8 cellular contexts compared by ENCODE assay signal in the genomic region with DNA sequence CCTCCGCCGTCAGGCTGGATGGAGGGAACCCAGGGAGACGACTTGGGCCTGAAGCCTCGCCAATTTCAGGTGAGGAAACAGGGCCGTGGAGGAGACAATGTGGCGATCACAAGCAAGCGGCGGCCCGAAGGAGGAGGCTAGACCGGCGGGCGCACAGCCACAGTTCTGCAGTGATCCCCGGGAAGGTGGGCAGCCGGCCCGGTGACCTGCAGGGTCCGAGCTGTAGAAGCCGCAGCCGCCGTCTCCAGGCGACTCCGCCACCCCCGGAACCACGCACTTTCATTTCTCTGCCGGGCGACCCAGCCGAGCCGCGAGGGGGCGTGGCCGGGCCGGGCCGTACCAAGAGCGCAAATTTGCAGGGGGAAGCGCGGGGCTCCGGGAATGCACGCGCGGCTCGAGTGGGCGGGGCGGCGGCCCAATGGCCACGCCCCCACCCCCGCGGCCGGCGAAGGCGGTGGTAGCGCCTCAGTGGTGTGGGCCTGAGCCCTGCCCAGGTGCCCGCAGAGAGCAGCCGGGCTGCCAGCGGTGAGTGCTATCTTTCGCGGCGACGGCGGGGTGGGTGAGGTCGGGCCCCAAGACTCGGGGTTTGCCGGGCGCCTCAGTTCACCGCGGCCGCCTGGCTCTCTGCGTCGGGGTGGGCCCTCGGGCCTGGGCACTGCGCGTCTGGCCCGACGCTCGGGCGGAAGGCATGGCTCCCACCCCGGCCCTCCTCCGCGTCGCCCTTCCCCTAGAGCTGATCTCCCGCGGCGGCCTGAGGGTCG. TPM values are rescaled to one million over a fixed set of nuclear protein-coding genes. Genes with fewer than 3 reads are reported as not detected.
A peak's percentile ranks its signal among the peaks of the same experiment; 100 is the strongest.
DNase-seq lines count a peak whose midpoint lies in the region; ATAC-seq and TF ChIP-seq lines count a peak whose summit lies in the region.

A gene (plus strand): TSS at position 501 of the 761 bp plus-strand sequence. CDS start 38,847 bp downstream, outside the sequence.

- H3K27ac ChIP-seq in IMR-90 (ENCODE audit: insufficient read depth, low read length) = peak within 1 kb of the TSS; percentile 86
- H3K27ac ChIP-seq in OCI-LY7 (ENCODE audit: low read depth, low read length, poor library complexity, severe bottlenecking) = peak within 1 kb of the TSS; percentile 31

- H4K91ac ChIP-seq in IMR-90 (ENCODE audit: insufficient read depth, low read depth, low read length) = no peak within 1 kb of the TSS; the same call in none of the 2 replicates

- peak within 1 kb of the TSS; percentile 98 for H3K23ac ChIP-seq in IMR-90 (ENCODE audit: low read depth, low read length)

- H2AFZ ChIP-seq in IMR-90 (replicated peaks; ENCODE audit: low read length, poor library complexity) (peak within 1 kb of the TSS; percentile 95), OCI-LY7 (ENCODE audit: low read length) (peak within 1 kb of the TSS; percentile 82)

- intact Hi-C loops in IMR-90 (cut with micrococcal nuclease) (loop anchor here (2.0 to 10.0 kb wide), 3 partner anchors 48 to 100 kb away; no protein-coding TSS in a partner anchor), OCI-LY7 (cut with micrococcal nuclease; ENCODE audit: unreplicated experiment) (loop anchor here (1.0 kb wide), 1 partner anchor 37 kb away; no protein-coding TSS in a partner anchor)

- H3K79me2 ChIP-seq in OCI-LY7 (ENCODE audit: insufficient read depth, low read depth, low read length) = no peaks in the 10 kb centered on the region

- ATAC-seq in GM21528 (IDR thresholded peaks at IDR 0.05; ENCODE audit: low FRiP score, unreplicated experiment) (peak; percentile 85), IMR-90 (ENCODE audit: low read depth) (peak; percentile 99)

- TF ChIP-seq CTCF in IMR-90 (conservative IDR thresholded peaks at IDR 0.05; ENCODE audit: low read depth, low read length) (no peak), OCI-LY7 (conservative IDR thresholded peaks at IDR 0.05; ENCODE audit: low read length) (0 out of 2 replicates have a peak, but pooled peaks have one; percentile 12), epithelial cell of esophagus (IDR thresholded peaks at IDR 0.05; ENCODE audit: insufficient read depth, low read depth, low read length, missing control alignments) (no peak)

- H4K8ac ChIP-seq in IMR-90 (ENCODE audit: low read depth in 2 of 2, low read length in 2 of 2) = peak within 1 kb of the TSS; percentile 57 to 84

- H2BK15ac ChIP-seq in IMR-90 (ENCODE audit: low read depth, low read length) = peak within 1 kb of the TSS; percentile 58; the same call in 1 of the 3 replicates

- dilution Hi-C loops in IMR-90 (cut with HindIII; ENCODE audit: low sequenced_read_pairs, unreplicated experiment) = no loop called here

- H3K14ac ChIP-seq in IMR-90 (replicated peaks; ENCODE audit: low read depth, low read length) = peak within 1 kb of the TSS; percentile 88

- peak within 1 kb of the TSS; percentile 89 for H3K9ac ChIP-seq in IMR-90 (ENCODE audit: low read depth, low read length)

- 0% methylated on average over 43 of the region's 82 CpGs; no CpG with 5 or more reads in 1 of the 2 experiments for WGBS in IMR-90 (ENCODE audit: extremely low coverage in 2 of 2, insufficient read length in 1 of 2), 2 experiments

- H3K36me3 ChIP-seq in IMR-90 (ENCODE audit: control insufficient read depth, insufficient read depth, low read length) (no peaks in the 10 kb centered on the region), OCI-LY7 (ENCODE audit: insufficient read depth, low read length) (no peaks in the 10 kb centered on the region)

- H2AK9ac ChIP-seq in IMR-90 (replicated peaks; ENCODE audit: low read depth, low read length, poor library complexity) = peak within 1 kb of the TSS; percentile 98

- H3K4me1 ChIP-seq in IMR-90 (ENCODE audit: control insufficient read depth, insufficient read depth, low read length) = peaks cover 2% of the 10 kb centered on the region
- peaks cover 14% of the 10 kb centered on the region for H3K4me1 ChIP-seq in OCI-LY7 (ENCODE audit: insufficient read depth, low read length, poor library complexity, severe bottlenecking)

- peak within 1 kb of the TSS; percentile 85 for H3K4ac ChIP-seq in IMR-90 (ENCODE audit: low read depth, low read length)

- H3K4me2 ChIP-seq in IMR-90 (ENCODE audit: low read depth, low read length) = peak within 1 kb of the TSS; percentile 86
- H3K4me2 ChIP-seq in OCI-LY7 (ENCODE audit: low read length) = peak within 1 kb of the TSS; percentile 91

- H2BK120ac ChIP-seq in IMR-90 (ENCODE audit: low read depth, low read length) = peak within 1 kb of the TSS; percentile 25

- no peak within 1 kb of the TSS for H2BK20ac ChIP-seq in IMR-90 (ENCODE audit: low read depth, low read length)

- peak within 1 kb of the TSS; percentile 52; the same call in 1 of the 2 replicates for H3K56ac ChIP-seq in IMR-90 (ENCODE audit: extremely low read depth, insufficient read depth, low read length)

- no peaks in the 10 kb centered on the region for H3K9me2 ChIP-seq in OCI-LY7 (ENCODE audit: insufficient read depth, low read length)

- H2BK5ac ChIP-seq in IMR-90 (ENCODE audit: low read depth, low read length, poor library complexity, severe bottlenecking) = peak within 1 kb of the TSS; percentile 71

- no peak within 1 kb of the TSS; the same call in 1 of the 2 replicates for H3K18ac ChIP-seq in IMR-90 (ENCODE audit: low read depth, low read length)

- H3K9me3 ChIP-seq in IMR-90 (ENCODE audit: control insufficient read depth, insufficient read depth, low read length) (no peaks in the 10 kb centered on the region), OCI-LY7 (ENCODE audit: low read length) (no peaks in the 10 kb centered on the region)

- H4K5ac ChIP-seq in IMR-90 (ENCODE audit: low read depth, low read length) = peak within 1 kb of the TSS; percentile 38

- peaks cover 28 to 53% of the 10 kb centered on the region in 2 experiments for H3K79me1 ChIP-seq in IMR-90 (ENCODE audit: low read depth in 1 of 2, low read length in 2 of 2)

- CTCF ChIA-PET in IMR-90 (lab: Yijun Ruan, JAX) (no interaction called here), OCI-LY7 (lab: Charles Lee; ENCODE audit: unreplicated experiment) (interaction anchor here (0.6 to 1.1 kb wide), 2 partner anchors 17 to 106 kb away, joined by 3 read pairs; no protein-coding TSS in a partner anchor)

- BruUV-seq in IMR-90 (replicated peaks; lab: Mats Ljungman, UMichigan) = no TSS peak
- no TSS peak for BruUV-seq in OCI-LY7 (replicated peaks; lab: Mats Ljungman, UMichigan)

- DNase-seq in DMS 273 treated with DMSO at 0.1 percent for 48 hours (lab: John Stamatoyannopoulos, UW) (peak; percentile 84), IMR-90 (peak; percentile 88), OCI-LY7 (ENCODE audit: low spot score) (peak; percentile 93), activated T-cell treated with anti-CD3 and anti-CD28 coated beads for 4 hours (peak; percentile 97), epithelial cell of esophagus (ENCODE audit: low read depth) (peak; percentile 95), mucosa of gallbladder (ENCODE audit: low spot score) (peak; percentile 96)
- peak; percentile 95 for DNase-seq in stimulated activated CD8-positive, alpha-beta memory T cell treated with anti-CD3 and anti-CD28 coated beads, Interleukin-4, amount 100 ng/mL, for 24 hours (ENCODE audit: low read depth)

- H3K4me3 ChIP-seq in IMR-90 (ENCODE audit: insufficient read depth, low read depth, low read length) (peak within 1 kb of the TSS; percentile 78), OCI-LY7 (ENCODE audit: low read depth, low read length, poor library complexity, severe bottlenecking) (peak within 1 kb of the TSS; percentile 98), epithelial cell of esophagus (ENCODE audit: low read length) (peak within 1 kb of the TSS; percentile 94)

- POLR2A ChIA-PET in IMR-90 (lab: Charles Lee; ENCODE audit: unreplicated experiment) = interaction anchor here (0.6 kb wide), 1 partner anchor 7 kb away, joined by 3 read pairs; no protein-coding TSS in a partner anchor
- POLR2A ChIA-PET in OCI-LY7 (lab: Charles Lee) = interaction anchor here (0.5 to 1.3 kb wide), 7 partner anchors 8 to 86 kb away, joined by 3 to 6 read pairs (median 3); a partner anchor contains a TSS

- peak; percentile 3; the same call in 1 of the 2 replicates for TF ChIP-seq RAD21 in IMR-90 (IDR thresholded peaks at IDR 0.05; ENCODE audit: low read length)

- in situ Hi-C loops in IMR-90 (cut with MboI; ENCODE audit: low sequenced_read_pairs) = no loop called here

- H4K20me1 ChIP-seq in IMR-90 (ENCODE audit: insufficient read depth, low read length) (peaks cover 24% of the 10 kb centered on the region), OCI-LY7 (ENCODE audit: insufficient read depth, low read length) (no peaks in the 10 kb centered on the region; the same call in 1 of the 2 replicates)

- peaks cover 7% of the 10 kb centered on the region; the same call in 1 of the 2 replicates for H3K9me1 ChIP-seq in IMR-90 (ENCODE audit: insufficient read depth, low read length)

- no peaks in the 10 kb centered on the region for H3K27me3 ChIP-seq in IMR-90 (ENCODE audit: control insufficient read depth, insufficient read depth, low read length)

- TF ChIP-seq POLR2A in IMR-90 (IDR thresholded peaks at IDR 0.05; ENCODE audit: low read depth, low read length) = peak; percentile 99

- peak within 1 kb of the TSS; percentile 66 for H2AK5ac ChIP-seq in IMR-90 (ENCODE audit: low read depth, low read length)

TF ChIP-seq in IMR-90, 13 proteins besides CTCF, POLR2A, EP300 and RAD21 (continues in another document):
- TF ChIP-seq CEBPB (IDR thresholded peaks at IDR 0.05; ENCODE audit: low read depth, low read length) (no peak), RFX5 (IDR thresholded peaks at IDR 0.05; ENCODE audit: low read depth, low read length) (no peak), BHLHE40 (IDR thresholded peaks at IDR 0.05; ENCODE audit: low read depth, low read length) (peak; percentile 100), CHD1 (IDR thresholded peaks at IDR 0.05; ENCODE audit: low read depth, low read length) (peak; percentile 100; the same call in 1 of the 2 replicates), MXI1 (IDR thresholded peaks at IDR 0.05; ENCODE audit: borderline replicate concordance, low read depth, low read length) (peak; percentile 81; the same call in 1 of the 2 replicates), FOS (IDR thresholded peaks at IDR 0.05; ENCODE audit: low read depth, low read length) (0 out of 2 replicates have a peak, but pooled peaks have one; percentile 24)
- TF ChIP-seq, protein P1, sequence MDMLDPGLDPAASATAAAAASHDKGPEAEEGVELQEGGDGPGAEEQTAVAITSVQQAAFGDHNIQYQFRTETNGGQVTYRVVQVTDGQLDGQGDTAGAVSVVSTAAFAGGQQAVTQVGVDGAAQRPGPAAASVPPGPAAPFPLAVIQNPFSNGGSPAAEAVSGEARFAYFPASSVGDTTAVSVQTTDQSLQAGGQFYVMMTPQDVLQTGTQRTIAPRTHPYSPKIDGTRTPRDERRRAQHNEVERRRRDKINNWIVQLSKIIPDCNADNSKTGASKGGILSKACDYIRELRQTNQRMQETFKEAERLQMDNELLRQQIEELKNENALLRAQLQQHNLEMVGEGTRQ (IDR thresholded peaks at IDR 0.05; ENCODE audit: low read depth, low read length) = no peak

RNA-seq across cellular contexts. Expression of the gene that starts here (rescaled TPM):
- 25.3 and 25.5 TPM in 2 replicates for total RNA-seq in IMR-90 (2012; rRNA removed)
- 42.2 and 60.4 TPM in 2 replicates for polyA plus RNA-seq in IMR-90 (2012; rRNA removed)
- polyA plus RNA-seq in IMR-90 (2012; cell fraction: cytosol; rRNA removed) = 31.0 and 59.1 TPM in 2 replicates
- 74.8 and 189 TPM in 2 replicates for polyA plus RNA-seq in IMR-90 (2012; cell fraction: nucleus; rRNA removed; ENCODE audit: low replicate concordance)
- total RNA-seq in OCI-LY7 (2014; rRNA removed; shearing (Covaris generic)) = 30.8 and 41.5 TPM in 2 replicates
- total RNA-seq in OCI-LY7 (2022) = 38.3 and 45.2 TPM in 2 replicates
- total RNA-seq in mucosa of gallbladder = 195 TPM

Comparison
In these comparisons a context has a peak if more than half of its experiments do, and no peak if none do; other contexts are left out.
1. Peak in every context shown above with its lines: DNase-seq, ATAC-seq, H3K4me3 ChIP-seq and H3K27ac ChIP-seq.